32 cellular contexts compared by ENCODE assay signal in the genomic region with DNA sequence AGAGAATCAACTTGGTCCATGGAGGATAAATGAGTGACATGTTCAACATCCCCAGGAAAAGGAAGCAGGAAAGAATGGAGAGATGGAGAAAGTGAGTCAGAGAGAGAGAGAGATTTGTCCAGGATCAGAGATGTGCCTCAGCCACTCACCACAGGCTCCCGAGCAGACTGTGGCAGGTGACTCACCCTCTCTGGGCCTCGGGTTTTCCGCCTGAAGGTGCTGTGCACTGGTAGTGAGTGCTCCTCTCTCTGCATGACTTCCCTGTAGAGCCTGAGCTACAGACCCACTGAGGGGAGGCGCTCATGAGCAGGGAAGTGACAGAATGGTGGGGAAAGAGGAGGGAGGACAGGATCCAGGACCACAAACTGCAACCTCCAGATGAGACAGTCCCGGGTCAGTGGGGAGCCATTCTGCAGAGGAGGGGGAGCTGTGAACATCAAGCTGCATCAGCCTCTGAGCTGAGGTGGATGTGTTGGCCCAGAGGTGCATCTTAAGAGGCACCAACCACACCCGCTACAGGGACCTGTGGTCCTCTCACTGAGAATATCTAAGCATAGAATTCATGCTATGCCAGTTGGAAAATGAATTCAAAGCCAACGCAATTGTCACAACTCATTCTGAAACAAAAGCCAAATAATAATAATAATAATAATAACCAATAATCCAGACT.
A peak's percentile ranks its signal among the peaks of the same experiment; 100 is the strongest.
DNase-seq lines count a peak whose midpoint lies in the region; ATAC-seq, FAIRE-seq and TF ChIP-seq lines count a peak whose summit lies in the region.
"Had no signal": no experiment of that assay in that cellular context is flagged by ENCODE, and none has a peak within 500 bp of the region (broad histone marks: within the 10 kb centered on the region; RNA-seq: fewer than 3 reads in every experiment).

No MANE protein-coding gene starts in this region.

- no peak overlapping the region for H3K4me3 Mint-ChIP-seq in stimulated activated effector memory CD8-positive, alpha-beta T cell treated with anti-CD3 and anti-CD28 coated beads, Interleukin-12 subunit alpha, Interleukin-12 subunit beta, amount 100 ng/mL, for 72 hours
- no peak overlapping the region for H3K4me3 Mint-ChIP-seq in effector memory CD8-positive, alpha-beta T cell
- H3K4me3 Mint-ChIP-seq: activated naive CD4-positive, alpha-beta T cell treated with anti-CD3 and anti-CD28 coated beads for 36 hours; CD4-positive, CD25-positive, alpha-beta regulatory T cell; naive thymus-derived CD8-positive, alpha-beta T cell; stimulated activated memory B cell treated with anti-CD40 and anti-IgM and Interleukin-4, amounts not matched to agents 10 μg/mL and 1 μg/mL and 100 μg/mL, for 72 hours; T-helper 17 cell had no signal

- no peak for TF ChIP-seq POLR2A in K562 (conservative IDR thresholded peaks at IDR 0.05)

- H3K27ac ChIP-seq in K562 (ENCODE audit: extremely low read depth, low read depth, low read length), result no peak overlapping the region
- H3K27ac ChIP-seq: body of pancreas, esophagus squamous epithelium, PC-9, prostate gland, suprapubic skin had no signal

- no peaks in the 10 kb centered on the region for H4K20me1 ChIP-seq in K562 (replicated peaks; ENCODE audit: control insufficient read depth, insufficient read depth, low read length)

- no peak overlapping the region for H3K4me3 ChIP-seq in K562
- H3K4me3 ChIP-seq: body of pancreas, esophagus squamous epithelium, lung, PC-9, prostate gland, suprapubic skin had no signal

- no peaks in the 10 kb centered on the region for H3K36me3 ChIP-seq in K562 (ENCODE audit: control insufficient read depth, insufficient read depth, low read length)
- H3K36me3 ChIP-seq: esophagus squamous epithelium, prostate gland, suprapubic skin had no signal

- in situ Hi-C loops in K562 (cut with MboI), result no loop called here

- no peaks in the 10 kb centered on the region for H3K36me3 Mint-ChIP-seq in stimulated activated effector memory CD8-positive, alpha-beta T cell treated with anti-CD3 and anti-CD28 coated beads, Interleukin-12 subunit alpha, Interleukin-12 subunit beta, amount 100 ng/mL, for 72 hours
- H3K36me3 Mint-ChIP-seq in effector memory CD8-positive, alpha-beta T cell (ENCODE audit: insufficient read depth), result no peaks in the 10 kb centered on the region
- H3K36me3 Mint-ChIP-seq: CD4-positive, CD25-positive, alpha-beta regulatory T cell; stimulated activated memory B cell treated with anti-CD40 and anti-IgM and Interleukin-4, amounts not matched to agents 10 μg/mL and 1 μg/mL and 100 μg/mL, for 72 hours had no signal

- peaks cover 13 to 60% of the 10 kb centered on the region in 2 experiments for H3K27me3 ChIP-seq in K562 (ENCODE audit: control insufficient read depth in 2 of 2, insufficient read depth in 2 of 2, low read length in 2 of 2)

- H3K9me1 ChIP-seq in K562 (ENCODE audit: control insufficient read depth, insufficient read depth, low read length), result no peaks in the 10 kb centered on the region

- no peaks in the 10 kb centered on the region for H3K79me2 ChIP-seq in K562 (ENCODE audit: control insufficient read depth, insufficient read depth, low read length)

- TF ChIP-seq EP300 in K562 (IDR thresholded peaks at IDR 0.05; ENCODE audit: low read length), result no peak

- H3K4me1 ChIP-seq in K562 (replicated peaks in 1 of 2; ENCODE audit: control insufficient read depth in 2 of 2, insufficient read depth in 2 of 2, low read length in 2 of 2), result peaks cover 0 to 4% of the 10 kb centered on the region in 2 experiments; a peak in 1 of 5 replicates
- H3K4me1 ChIP-seq: body of pancreas, esophagus squamous epithelium, prostate gland, suprapubic skin had no signal

- H3K4me2 ChIP-seq in K562 (ENCODE audit: insufficient read depth, low read length), result no peak overlapping the region
- H3K4me2 ChIP-seq: PC-9 had no signal

- no peak for TF ChIP-seq CTCF in K562 (IDR thresholded peaks at IDR 0.05 in 2 of 3, conservative IDR thresholded peaks at IDR 0.05 in 1 of 3; ENCODE audit: insufficient read depth in 2 of 3, low read depth in 1 of 3, low read length in 3 of 3)
- TF ChIP-seq CTCF in GM20000 (IDR thresholded peaks at IDR 0.05; ENCODE audit: extremely low read depth, missing control alignments), result no peak

- 7% methylated on average over 5 of the region's 7 CpGs for WGBS in K562 (ENCODE audit: insufficient coverage, low coverage, missing lambda C conversion rate)

- intact Hi-C loops in K562 (cut with micrococcal nuclease), result no loop called here

- peaks cover 27 to 53% of the 10 kb centered on the region in 2 donors for H3K27me3 Mint-ChIP-seq in effector memory CD8-positive, alpha-beta T cell
- H3K27me3 Mint-ChIP-seq: CD4-positive, CD25-positive, alpha-beta regulatory T cell had no signal

- no peak for FAIRE-seq in K562 (lab: Jason Lieb, UNC)
- FAIRE-seq: frontal cortex had no signal

- CTCF ChIA-PET in K562 (lab: Yijun Ruan, JAX; ENCODE audit: low intra/inter-chr PET ratio), result no interaction called here

- H3K27ac Mint-ChIP-seq in stimulated activated effector memory CD8-positive, alpha-beta T cell treated with anti-CD3 and anti-CD28 coated beads, Interleukin-12 subunit alpha, Interleukin-12 subunit beta, amount 100 ng/mL, for 72 hours, result no peak overlapping the region
- H3K27ac Mint-ChIP-seq in effector memory CD8-positive, alpha-beta T cell, result no peak overlapping the region
- H3K27ac Mint-ChIP-seq: activated naive CD4-positive, alpha-beta T cell treated with anti-CD3 and anti-CD28 coated beads for 36 hours; CD4-positive, CD25-positive, alpha-beta regulatory T cell; naive thymus-derived CD8-positive, alpha-beta T cell; stimulated activated memory B cell treated with anti-CD40 and anti-IgM and Interleukin-4, amounts not matched to agents 10 μg/mL and 1 μg/mL and 100 μg/mL, for 72 hours; T-helper 17 cell had no signal

- no peaks in the 10 kb centered on the region for H3K9me3 ChIP-seq in K562 (replicated peaks; ENCODE audit: control insufficient read depth, insufficient read depth, low read depth, low read length)
- H3K9me3 ChIP-seq: body of pancreas, esophagus squamous epithelium, prostate gland, suprapubic skin had no signal

- no peaks in the 10 kb centered on the region for H3K4me1 Mint-ChIP-seq in stimulated activated effector memory CD8-positive, alpha-beta T cell treated with anti-CD3 and anti-CD28 coated beads, Interleukin-12 subunit alpha, Interleukin-12 subunit beta, amount 100 ng/mL, for 72 hours
- H3K4me1 Mint-ChIP-seq in effector memory CD8-positive, alpha-beta T cell (ENCODE audit: low read depth in 2 of 2), result no peaks in the 10 kb centered on the region
- H3K4me1 Mint-ChIP-seq: CD4-positive, CD25-positive, alpha-beta regulatory T cell; naive thymus-derived CD8-positive, alpha-beta T cell; stimulated activated memory B cell treated with anti-CD40 and anti-IgM and Interleukin-4, amounts not matched to agents 10 μg/mL and 1 μg/mL and 100 μg/mL, for 72 hours; T-helper 17 cell had no signal

- POLR2A ChIA-PET in K562 (lab: Yijun Ruan, JAX), result no interaction called here

- peaks cover 10% of the 10 kb centered on the region for H3K9me3 Mint-ChIP-seq in stimulated activated effector memory CD8-positive, alpha-beta T cell treated with anti-CD3 and anti-CD28 coated beads, Interleukin-12 subunit alpha, Interleukin-12 subunit beta, amount 100 ng/mL, for 72 hours
- H3K9me3 Mint-ChIP-seq in effector memory CD8-positive, alpha-beta T cell, result peaks cover 2 to 8% of the 10 kb centered on the region in 2 donors

- H2AFZ ChIP-seq in K562 (ENCODE audit: low read depth, low read length), result no peak overlapping the region
- H2AFZ ChIP-seq: PC-9 had no signal

- BruUV-seq in K562 (replicated peaks; lab: Mats Ljungman, UMichigan), result no TSS peak

- no peak for TF ChIP-seq RAD21 in K562 (CRISPR knock-in tag; conservative IDR thresholded peaks at IDR 0.05 in 1 of 2, IDR thresholded peaks at IDR 0.05 in 1 of 2)

- peak; percentile 49 for DNase-seq in activated CD8-positive, alpha-beta memory T cell treated with anti-CD3 and anti-CD28 coated beads for 24 hours
- no peak for DNase-seq in activated CD8-positive, alpha-beta memory T cell treated with anti-CD3 and anti-CD28 coated beads, Interleukin-2, amount 50 U/mL, for 4 hours
- DNase-seq in HK-2 (ENCODE audit: unreplicated experiment) (peak; percentile 21), K562 (ENCODE audit: extremely low read depth in 1 of 4, low spot score in 3 of 4) (no peak), GM20000 (ENCODE audit: low spot score) (no peak)
- no peak for DNase-seq in stimulated activated effector memory CD8-positive, alpha-beta T cell treated with anti-CD3 and anti-CD28 coated beads, Interleukin-12 subunit alpha, Interleukin-12 subunit beta, amount 100 ng/mL, for 72 hours (ENCODE audit: low spot score in 2 of 2)
- DNase-seq in effector memory CD8-positive, alpha-beta T cell, result no peak
- DNase-seq: activated CD4-positive, alpha-beta T cell treated with anti-CD3 and anti-CD28 coated beads for 1 hour; AML-193; body of pancreas; Calu3; CD4-positive, CD25-positive, alpha-beta regulatory T cell; cerebellar nuclear complex; DMS79; esophagus squamous epithelium; GDM1; KBM-7; NCI-H2081 treated with DMSO at 0.1 percent for 48 hours; NCI-H2227 treated with DMSO at 0.1 percent for 48 hours; NCI-H526; NK-92 treated with Interleukin-12 subunit alpha and Interleukin-12 subunit beta, amount 100 ng/mL, for 24 hours; nucleus accumbens; PC-9; Right ventricle myocardium superior; T-helper 17 cell had no signal

- no peak for ATAC-seq in K562
- ATAC-seq in stimulated activated effector memory CD8-positive, alpha-beta T cell treated with anti-CD3 and anti-CD28 coated beads, Interleukin-12 subunit alpha, Interleukin-12 subunit beta, amount 100 ng/mL, for 72 hours, result peak; percentile 36
- no peak for ATAC-seq in effector memory CD8-positive, alpha-beta T cell (replicated peaks)
- ATAC-seq: body of pancreas; naive thymus-derived CD8-positive, alpha-beta T cell; stimulated activated memory B cell treated with anti-CD40 and anti-IgM and Interleukin-4, amounts not matched to agents 10 μg/mL and 1 μg/mL and 100 μg/mL, for 72 hours; T-helper 17 cell had no signal

- H3K9ac ChIP-seq in K562 (ENCODE audit: insufficient read depth in 1 of 2, low read depth in 2 of 2, low read length in 2 of 2), result no peak overlapping the region

TF ChIP-seq in K562, 482 proteins besides CTCF, POLR2A, EP300 and RAD21 (continues in another document):
- TF ChIP-seq MTA3 (IDR thresholded peaks at IDR 0.05; ENCODE audit: borderline replicate concordance) (no peak), ESRRB (CRISPR knock-in tag; IDR thresholded peaks at IDR 0.05; ENCODE audit: borderline replicate concordance) (no peak), PTRF (tag; IDR thresholded peaks at IDR 0.05) (no peak)

Comparison
In these comparisons a context has a peak if more than half of its experiments do, and no peak if none do; other contexts are left out.
1. DNase-seq: peak in activated CD8-positive, alpha-beta memory T cell treated with anti-CD3 and anti-CD28 coated beads for 24 hours (single experiment) and HK-2 (single experiment); none in activated CD8-positive, alpha-beta memory T cell treated with anti-CD3 and anti-CD28 coated beads, Interleukin-2, amount 50 U/mL, for 4 hours (single experiment), K562 (0 of 4), stimulated activated effector memory CD8-positive, alpha-beta T cell treated with anti-CD3 and anti-CD28 coated beads, Interleukin-12 subunit alpha, Interleukin-12 subunit beta, amount 100 ng/mL, for 72 hours (0 of 2), effector memory CD8-positive, alpha-beta T cell (0 of 3) and GM20000 (single experiment).